8 cellular contexts compared by ENCODE assay signal in the genomic region with DNA sequence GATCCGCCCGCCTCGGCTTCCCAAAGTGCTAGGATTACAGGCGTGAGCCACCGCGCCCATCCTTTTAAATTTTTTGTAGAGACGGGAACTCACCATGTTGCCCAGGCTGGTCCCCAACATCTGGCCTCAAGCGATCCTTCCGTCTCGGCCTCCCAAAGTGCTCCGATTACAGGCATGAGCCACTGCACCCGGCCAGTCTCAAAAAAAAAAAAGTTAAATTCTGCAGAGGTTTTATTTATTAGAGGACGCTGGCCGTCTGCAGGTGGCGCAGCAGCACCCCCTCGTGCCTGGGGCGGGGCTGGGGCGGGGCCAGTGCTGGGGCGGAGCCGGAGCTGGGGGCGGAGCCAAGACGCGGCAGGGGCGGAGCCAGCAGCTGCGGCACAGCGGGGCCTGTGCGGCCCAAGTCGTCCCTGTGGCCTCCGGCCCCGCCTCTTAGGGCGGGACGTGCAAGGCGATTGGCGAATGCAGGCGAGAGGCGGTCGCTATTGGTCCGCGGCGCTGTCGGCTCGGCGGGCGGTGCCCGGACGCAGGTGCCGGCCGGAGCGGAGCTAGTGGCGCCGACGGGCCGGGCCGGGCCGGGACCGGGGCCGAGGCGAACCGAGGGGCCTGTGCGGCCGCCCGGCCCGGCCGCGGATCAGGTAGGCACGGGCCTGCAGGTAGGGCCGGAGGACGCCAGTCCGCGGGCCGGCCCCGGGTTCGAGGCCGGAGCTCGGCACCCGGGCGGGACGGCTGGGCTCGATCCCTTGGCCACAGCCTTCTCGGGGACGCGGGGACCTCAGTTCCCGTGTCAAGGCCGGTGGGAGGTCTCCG. TPM values are rescaled to one million over a fixed set of nuclear protein-coding genes. Genes with fewer than 3 reads are reported as not detected.
A peak's percentile ranks its signal among the peaks of the same experiment; 100 is the strongest.
DNase-seq lines count a peak whose midpoint lies in the region; ATAC-seq and TF ChIP-seq lines count a peak whose summit lies in the region.

A gene with protein sequence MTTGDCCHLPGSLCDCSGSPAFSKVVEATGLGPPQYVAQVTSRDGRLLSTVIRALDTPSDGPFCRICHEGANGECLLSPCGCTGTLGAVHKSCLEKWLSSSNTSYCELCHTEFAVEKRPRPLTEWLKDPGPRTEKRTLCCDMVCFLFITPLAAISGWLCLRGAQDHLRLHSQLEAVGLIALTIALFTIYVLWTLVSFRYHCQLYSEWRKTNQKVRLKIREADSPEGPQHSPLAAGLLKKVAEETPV (plus strand): TSS at position 523 of the 810 bp plus-strand sequence. CDS start 8,536 bp downstream, outside the sequence.

- no peaks in the 10 kb centered on the region for H3K9me3 ChIP-seq in PC-3 (ENCODE audit: low read length)
- no peaks in the 10 kb centered on the region for H3K9me3 ChIP-seq in muscle layer of colon (ENCODE audit: low read length)

- CTCF ChIA-PET in PC-3 (lab: Charles Lee) = interaction anchor here (0.5 to 1.5 kb wide), 19 partner anchors 11 to 827 kb away, joined by 3 to 30 read pairs (median 7); a partner anchor contains a TSS

- H3K9ac ChIP-seq in PC-3 (ENCODE audit: low read length) (peak within 1 kb of the TSS; percentile 65), muscle layer of colon (ENCODE audit: low read length) (peak within 1 kb of the TSS; percentile 68)

- H3F3A ChIP-seq in PC-3 (ENCODE audit: low read length, unreplicated experiment) = peaks cover 3% of the 10 kb centered on the region

- H2AFZ ChIP-seq in PC-3 (ENCODE audit: low read length) = peak within 1 kb of the TSS; percentile 91

- no peaks in the 10 kb centered on the region for H4K20me1 ChIP-seq in PC-3 (ENCODE audit: low read length)

- H3K4me2 ChIP-seq in PC-3 (ENCODE audit: low read length) = peak within 1 kb of the TSS; percentile 98

- peak; percentile 68 for TF ChIP-seq CTCF in PC-3 (conservative IDR thresholded peaks at IDR 0.05; ENCODE audit: low read depth, low read length)

- H3K27ac ChIP-seq in PC-3 (ENCODE audit: low read length) (no peak within 1 kb of the TSS), muscle layer of colon (ENCODE audit: low read depth, low read length) (peak within 1 kb of the TSS; percentile 47)

- DNase-seq in DMS53 treated with DMSO at 0.1 percent for 48 hours (lab: John Stamatoyannopoulos, UW; ENCODE audit: unreplicated experiment) (peak; percentile 69), KBM-7 (peak; percentile 90), PC-3 (peak; percentile 99), activated T-cell treated with anti-CD3 and anti-CD28 coated beads for 48 hours (ENCODE audit: low read depth) (peak; percentile 99), erythroblast (lab: John Stamatoyannopoulos, UW) (peak; percentile 98 to 99)
- DNase-seq in stimulated activated CD8-positive, alpha-beta memory T cell treated with anti-CD3 and anti-CD28 coated beads, Interleukin-7, amount 100 ng/mL, for 1 hour (ENCODE audit: low read depth in 2 of 2) = peak; percentile 93 to 95

- intact Hi-C loops in PC-3 (cut with micrococcal nuclease) = loop anchor here (2.0 to 5.0 kb wide), 3 partner anchors 44 to 169 kb away; no protein-coding TSS in a partner anchor

- H3K9me2 ChIP-seq in PC-3 (replicated peaks; ENCODE audit: low read length) = no peaks in the 10 kb centered on the region

- H3K4me1 ChIP-seq in PC-3 (ENCODE audit: insufficient read depth, low read length) (peaks cover 6% of the 10 kb centered on the region), muscle layer of colon (ENCODE audit: insufficient read depth, low read length) (peaks cover 32% of the 10 kb centered on the region)

- H3K36me3 ChIP-seq in PC-3 (ENCODE audit: low read depth, low read length) = no peaks in the 10 kb centered on the region
- no peaks in the 10 kb centered on the region for H3K36me3 ChIP-seq in muscle layer of colon (ENCODE audit: insufficient read depth, low read length)

- in situ Hi-C loops in KBM-7 (cut with MboI; ENCODE audit: low pct_unique_long_range_greater_than_20kb, low sequenced_read_pairs) = no loop called here

- no peaks in the 10 kb centered on the region for H3K27me3 ChIP-seq in PC-3 (ENCODE audit: low read length)
- no peaks in the 10 kb centered on the region for H3K27me3 ChIP-seq in muscle layer of colon (ENCODE audit: control insufficient read depth in 1 of 2, insufficient read depth in 2 of 2, low read length in 2 of 2)

- ATAC-seq in GM21717 (IDR thresholded peaks at IDR 0.05; ENCODE audit: unreplicated experiment) = peak; percentile 96
- ATAC-seq in PC-3 = peak; percentile 100

- POLR2A ChIA-PET in PC-3 (lab: Charles Lee; ENCODE audit: unreplicated experiment) = interaction anchor here (0.6 to 1.4 kb wide), 9 partner anchors 11 to 895 kb away, joined by 3 to 12 read pairs (median 6); a partner anchor contains a TSS

- H3K4me3 ChIP-seq in PC-3 (ENCODE audit: low read length) (peak within 1 kb of the TSS; percentile 79), muscle layer of colon (ENCODE audit: low read depth in 1 of 2, low read length in 2 of 2) (peak within 1 kb of the TSS; percentile 66 to 92)

- TF ChIP-seq POLR2A in erythroblast (IDR thresholded peaks at IDR 0.05; ENCODE audit: low read length) = peak; percentile 67

- no peaks in the 10 kb centered on the region for H3K79me2 ChIP-seq in PC-3 (ENCODE audit: low read length)

- BruUV-seq in PC-3 (replicated peaks; lab: Mats Ljungman, UMichigan) = no TSS peak

RNA-seq across cellular contexts. Expression of the gene that starts here (rescaled TPM):
- 58.6 and 58.7 TPM in 2 replicates for total RNA-seq in PC-3 (2014; rRNA removed)
